In genomic region chr6:81818778-81819491, GRCh38 we compare ENCODE assay signal across 14 cellular contexts.
A peak's percentile ranks its signal among the peaks of the same experiment; 100 is the strongest.
DNase-seq lines count a peak whose midpoint lies in the region; ATAC-seq, FAIRE-seq and TF ChIP-seq lines count a peak whose summit lies in the region.
"Had no signal": no experiment of that assay in that cellular context is flagged by ENCODE, and none has a peak within 500 bp of the region (broad histone marks: within the 10 kb centered on the region; RNA-seq: fewer than 3 reads in every experiment).

No MANE protein-coding gene starts in this region.

- H2AFZ ChIP-seq in fibroblast of lung (ENCODE audit: low read length): peak overlapping the region; percentile 24

- H4K20me1 ChIP-seq in fibroblast of lung (ENCODE audit: control insufficient read depth, extremely low read depth, insufficient read depth, low read length): no peaks in the 10 kb centered on the region

- TF ChIP-seq CTCF in fibroblast of lung (conservative IDR thresholded peaks at IDR 0.05 in 1 of 2, IDR thresholded peaks at IDR 0.05 in 1 of 2; ENCODE audit: low read depth in 1 of 2, low read length in 2 of 2): no peak

- no peak overlapping the region for H3K4me3 ChIP-seq in fibroblast of lung (replicated peaks in 1 of 4; ENCODE audit: control extremely low read depth in 1 of 4, insufficient read depth in 1 of 4, low read depth in 3 of 4, low read length in 4 of 4)
- H3K4me3 ChIP-seq in H7 (ENCODE audit: insufficient read depth, low read depth, low read length): no peak overlapping the region

- no peak overlapping the region for H3K9ac ChIP-seq in fibroblast of lung (ENCODE audit: insufficient read depth, low read length)

- no peak overlapping the region for H3K27ac ChIP-seq in fibroblast of lung (ENCODE audit: insufficient read depth, low read length)

- no peaks in the 10 kb centered on the region for H3K79me2 ChIP-seq in fibroblast of lung (ENCODE audit: control insufficient read depth, insufficient read depth, low read length)

- FAIRE-seq in H54 (lab: Jason Lieb, UNC): no peak
- FAIRE-seq: frontal cortex had no signal

- peak; percentile 16 for DNase-seq in EH (ENCODE audit: low read depth)
- peak in 1 of 2 donors; percentile 15 for DNase-seq in fibroblast of lung (ENCODE audit: low read depth in 2 of 2)
- no peak for DNase-seq in H54 (ENCODE audit: insufficient read length, low spot score)
- DNase-seq in H7: no peak
- no peak for DNase-seq in COR-L47 (lab: John Stamatoyannopoulos, UW)
- DNase-seq in mucosa of gallbladder (ENCODE audit: low spot score): no peak
- DNase-seq: activated naive CD4-positive, alpha-beta T cell treated with anti-CD3 and anti-CD28 coated beads for 36 hours; NCI-H2227 treated with DMSO at 0.1 percent for 48 hours; nucleus accumbens; SIG-M5; stimulated activated CD4-positive, alpha-beta T cell treated with anti-CD3 and anti-CD28 coated beads, Interleukin-4, amount 100 ng/mL, for 24 hours had no signal

- no peak overlapping the region for H3K4me2 ChIP-seq in fibroblast of lung (ENCODE audit: extremely low read depth, insufficient read depth, low read length)

- H3K9me3 ChIP-seq in fibroblast of lung (ENCODE audit: control insufficient read depth, insufficient read depth, low read depth, low read length): no peaks in the 10 kb centered on the region

- H3K27me3 ChIP-seq in fibroblast of lung (ENCODE audit: control insufficient read depth, insufficient read depth, low read length): no peaks in the 10 kb centered on the region
- no peaks in the 10 kb centered on the region for H3K27me3 ChIP-seq in H7 (ENCODE audit: control insufficient read depth, insufficient read depth, low read length)

- H3K4me1 ChIP-seq in fibroblast of lung (ENCODE audit: control insufficient read depth, extremely low read depth, insufficient read depth, low read length): peaks cover 3% of the 10 kb centered on the region

- no peak for TF ChIP-seq POLR2A in H54 (IDR thresholded peaks at IDR 0.05; ENCODE audit: low read depth, low read length)

- ATAC-seq in GM21381 (IDR thresholded peaks at IDR 0.05; ENCODE audit: unreplicated experiment): peak; percentile 54
- peak; percentile 43 for ATAC-seq in HG03521 (IDR thresholded peaks at IDR 0.05; ENCODE audit: unreplicated experiment)

- H3K36me3 ChIP-seq in fibroblast of lung (ENCODE audit: control insufficient read depth, insufficient read depth, low read length) (no peaks in the 10 kb centered on the region), H7 (replicated peaks; ENCODE audit: control insufficient read depth, insufficient read depth, low read length) (no peaks in the 10 kb centered on the region)
